In genomic region chr6:85278456-85279035, GRCh38 we compare ENCODE assay signal across 23 cellular contexts.
"Had no signal": no experiment of that assay in that cellular context is flagged by ENCODE, and none has a peak within 500 bp of the region (broad histone marks: within the 10 kb centered on the region; RNA-seq: fewer than 3 reads in every experiment).

No MANE protein-coding gene starts in this region.

- H3K4me1 ChIP-seq: SJSA1 had no signal

- H3K9me3 ChIP-seq: MG63, SJSA1 had no signal

- H3K27me3 ChIP-seq: brain microvascular endothelial cell, MG63, SJSA1 had no signal

- H3K4me3 ChIP-seq: MG63, SJSA1 had no signal

- H3K36me3 ChIP-seq: brain microvascular endothelial cell, MG63, SJSA1 had no signal

- DNase-seq: activated CD4-positive, alpha-beta T cell treated with anti-CD3 and anti-CD28 coated beads for 4 hours; activated CD8-positive, alpha-beta memory T cell treated with anti-CD3 and anti-CD28 coated beads, Interleukin-2, amount 50 U/mL, for 4 hours; activated CD8-positive, alpha-beta T cell treated with anti-CD3 and anti-CD28 coated beads for 36 hours; activated gamma-delta T cell treated with Interleukin-2 at 50 U/mL for 16 hours; activated naive CD4-positive, alpha-beta T cell treated with anti-CD3 and anti-CD28 coated beads, Interleukin-2, amount 10 ng/mL, durations not matched to agents 7 days and 5 days; activated naive CD8-positive, alpha-beta T cell treated with anti-CD3 and anti-CD28 coated beads for 36 hours; activated T-cell treated with anti-CD3 and anti-CD28 coated beads, Interleukin-2, amount 50 U/mL, for 72 hours; brain microvascular endothelial cell; cerebellar nuclear complex; MG63; MV-4-11; NCI-H1092 treated with DMSO at 0.1 percent for 48 hours; NCI-H1417 treated with DMSO at 0.1 percent for 48 hours; NCI-H1694; NCI-H2029 treated with DMSO at 0.1 percent for 48 hours; NCI-H446; NCI-H524; PC-3; SHP77; SW 1271 had no signal

- H3K27ac ChIP-seq: brain microvascular endothelial cell, SJSA1 had no signal

- ATAC-seq: activated CD4-positive, CD25-positive, alpha-beta regulatory T cell treated with anti-CD3 and anti-CD28 coated beads, Interleukin-2, amount 50 U/mL, for 24 hours; activated CD8-positive, alpha-beta T cell treated with anti-CD3 and anti-CD28 coated beads for 36 hours; activated T-cell treated with anti-CD3 and anti-CD28 coated beads, Interleukin-2, amount 50 U/mL, for 72 hours; PC-3; SK-N-SH treated with all-trans-retinoic acid at 6 μM for 48 hours had no signal
